31 cellular contexts compared by ENCODE assay signal in genomic region chr2:43475137-43475846, GRCh38.
"Had no signal": no experiment of that assay in that cellular context is flagged by ENCODE, and none has a peak within 500 bp of the region (broad histone marks: within the 10 kb centered on the region; RNA-seq: fewer than 3 reads in every experiment).

No MANE protein-coding gene starts in this region.

- H3K27ac Mint-ChIP-seq: activated CD4-positive, alpha-beta memory T cell treated with anti-CD3 and anti-CD28 coated beads for 36 hours; activated naive CD4-positive, alpha-beta T cell treated with anti-CD3 and anti-CD28 coated beads for 36 hours; activated T-helper 1 cell treated with anti-CD3 and anti-CD28 coated beads, Interleukin-12 subunit alpha, Interleukin-12 subunit beta, Interleukin-2, Interleukin-4 antibody, amounts not matched to agents 30 ng/mL and 10 ng/mL and 1 ng/mL, durations not matched to agents 14 hours and 24 hours and 36 hours had no signal

- H3K9me3 ChIP-seq: adrenal gland had no signal

- H3K27ac ChIP-seq: PC-9, RWPE1 had no signal

- H2AFZ ChIP-seq: PC-9 had no signal

- FAIRE-seq: bronchial epithelial cell, K562, RCC 7860 had no signal

- H3K4me2 ChIP-seq: PC-9 had no signal

- H3K27me3 Mint-ChIP-seq: activated CD4-positive, alpha-beta memory T cell treated with anti-CD3 and anti-CD28 coated beads for 36 hours; brain had no signal

- DNase-seq: activated CD4-positive, alpha-beta memory T cell treated with anti-CD3 and anti-CD28 coated beads for 36 hours; activated CD4-positive, alpha-beta T cell treated with anti-CD3 and anti-CD28 coated beads, Interleukin-2, amount 50 U/mL, for 1 hour; activated CD8-positive, alpha-beta memory T cell treated with anti-CD3 and anti-CD28 coated beads, Interleukin-2, amount 50 U/mL, for 4 hours; activated gamma-delta T cell treated with Interleukin-2 at 50 U/mL for 16 hours; activated naive CD4-positive, alpha-beta T cell treated with anti-CD3 and anti-CD28 coated beads for 36 hours; activated T-cell treated with anti-CD3 and anti-CD28 coated beads for 4 hours; activated T-cell treated with anti-CD3 and anti-CD28 coated beads, Interleukin-2, amount 50 U/mL, for 4 hours; adrenal gland; anterior cingulate cortex; caudate nucleus; NCI-H1092 treated with DMSO at 0.1 percent for 48 hours; NCI-H1417; NCI-H146; NCI-H187; NCI-H2029 treated with DMSO at 0.1 percent for 48 hours; NCI-H2107; NCI-H2171; NCI-H510A; NCI-H526; NCI-H748 treated with DMSO at 0.1 percent for 48 hours; NK-92 treated with Interleukin-12 subunit alpha and Interleukin-12 subunit beta, amount 100 ng/mL, for 24 hours; PC-9; SIG-M5; T1000 had no signal

- H3K4me3 Mint-ChIP-seq: activated CD4-positive, alpha-beta memory T cell treated with anti-CD3 and anti-CD28 coated beads for 36 hours; activated naive CD4-positive, alpha-beta T cell treated with anti-CD3 and anti-CD28 coated beads for 36 hours; activated T-cell treated with anti-CD3 and anti-CD28 coated beads, Interleukin-2, amount 50 U/mL, for 4 hours; activated T-helper 1 cell treated with anti-CD3 and anti-CD28 coated beads, Interleukin-12 subunit alpha, Interleukin-12 subunit beta, Interleukin-2, Interleukin-4 antibody, amounts not matched to agents 30 ng/mL and 10 ng/mL and 1 ng/mL, durations not matched to agents 14 hours and 24 hours and 36 hours; brain had no signal

- H3K36me3 Mint-ChIP-seq: activated naive CD4-positive, alpha-beta T cell treated with anti-CD3 and anti-CD28 coated beads, Interleukin-2, amount 50 U/mL, for 72 hours had no signal

- H3K9me3 Mint-ChIP-seq: activated CD4-positive, alpha-beta memory T cell treated with anti-CD3 and anti-CD28 coated beads for 36 hours; activated naive CD4-positive, alpha-beta T cell treated with anti-CD3 and anti-CD28 coated beads for 36 hours; activated naive CD4-positive, alpha-beta T cell treated with anti-CD3 and anti-CD28 coated beads, Interleukin-2, amount 50 U/mL, for 72 hours; activated T-cell treated with anti-CD3 and anti-CD28 coated beads, Interleukin-2, amount 50 U/mL, for 4 hours; activated T-helper 1 cell treated with anti-CD3 and anti-CD28 coated beads, Interleukin-12 subunit alpha, Interleukin-12 subunit beta, Interleukin-2, Interleukin-4 antibody, amounts not matched to agents 30 ng/mL and 10 ng/mL and 1 ng/mL, durations not matched to agents 14 hours and 24 hours and 36 hours; brain had no signal

- H3K4me3 ChIP-seq: adrenal gland, K562, PC-9 had no signal

- H3K27me3 ChIP-seq: adrenal gland had no signal

- H3K36me3 ChIP-seq: adrenal gland had no signal

- ATAC-seq: activated naive CD4-positive, alpha-beta T cell treated with anti-CD3 and anti-CD28 coated beads, Interleukin-2, amount 50 U/mL, for 72 hours; activated T-cell treated with anti-CD3 and anti-CD28 coated beads, Interleukin-2, amount 50 U/mL, for 4 hours; K562 had no signal
